Comparison of ENCODE assay signal across 1 cellular context in genomic region chr10:114044251-114045070, GRCh38.
A peak's percentile ranks its signal among the peaks of the same experiment; 100 is the strongest.
TF ChIP-seq lines count a peak whose summit lies in the region.

No MANE protein-coding gene starts in this region.

TF ChIP-seq in WTC11, 78 proteins besides CTCF, POLR2A, EP300 and RAD21 (continued from another document and continues in another):
- no peak for TF ChIP-seq E2F1 (CRISPR knock-in tag; IDR thresholded peaks at IDR 0.05)
- no peak for TF ChIP-seq ATF2 (CRISPR knock-in tag; IDR thresholded peaks at IDR 0.05; ENCODE audit: borderline replicate concordance, low read depth)
- TF ChIP-seq RELA (CRISPR knock-in tag; IDR thresholded peaks at IDR 0.05; ENCODE audit: borderline replicate concordance) = peak; percentile 78; the same call in 1 of the 2 replicates
- peak; percentile 71 for TF ChIP-seq ZNF281 (CRISPR knock-in tag; IDR thresholded peaks at IDR 0.05)
- no peak for TF ChIP-seq RORB (CRISPR knock-in tag; IDR thresholded peaks at IDR 0.05)
- no peak for TF ChIP-seq JAZF1 (CRISPR knock-in tag; IDR thresholded peaks at IDR 0.05)
- no peak for TF ChIP-seq CREM (CRISPR knock-in tag; IDR thresholded peaks at IDR 0.05)
- TF ChIP-seq GRHL2 (CRISPR knock-in tag; IDR thresholded peaks at IDR 0.05; ENCODE audit: insufficient replicate concordance, severe bottlenecking) = no peak
- TF ChIP-seq STAT6 (CRISPR knock-in tag; conservative IDR thresholded peaks at IDR 0.05; ENCODE audit: low read depth) = no peak
- 0 out of 2 replicates have a peak, but pooled peaks have one; percentile 50 for TF ChIP-seq ZNF532 (CRISPR knock-in tag; IDR thresholded peaks at IDR 0.05; ENCODE audit: borderline replicate concordance)
- TF ChIP-seq ZNF512 (CRISPR knock-in tag; IDR thresholded peaks at IDR 0.05; ENCODE audit: borderline replicate concordance) = no peak
- TF ChIP-seq ZNF425 (CRISPR knock-in tag; conservative IDR thresholded peaks at IDR 0.05) = no peak
- TF ChIP-seq ZSCAN18 (CRISPR knock-in tag; IDR thresholded peaks at IDR 0.05) = no peak
- TF ChIP-seq PREB (CRISPR knock-in tag; IDR thresholded peaks at IDR 0.05; ENCODE audit: borderline replicate concordance) = no peak
- peak; percentile 80 for TF ChIP-seq ARID4B (CRISPR knock-in tag; IDR thresholded peaks at IDR 0.05; ENCODE audit: borderline replicate concordance)
- peak; percentile 69; the same call in 1 of the 2 replicates for TF ChIP-seq ZBTB21 (CRISPR knock-in tag; IDR thresholded peaks at IDR 0.05; ENCODE audit: borderline replicate concordance)
- no peak for TF ChIP-seq USF1 (CRISPR knock-in tag; IDR thresholded peaks at IDR 0.05)
- no peak for TF ChIP-seq ELF4 (CRISPR knock-in tag; IDR thresholded peaks at IDR 0.05; ENCODE audit: low read depth)
- TF ChIP-seq NFYB (CRISPR knock-in tag; conservative IDR thresholded peaks at IDR 0.05; ENCODE audit: low read depth) = no peak
- no peak for TF ChIP-seq CBFB (CRISPR knock-in tag; IDR thresholded peaks at IDR 0.05; ENCODE audit: low read depth)
- no peak for TF ChIP-seq ATF1 (CRISPR knock-in tag; IDR thresholded peaks at IDR 0.05)
- TF ChIP-seq FOXJ3 (CRISPR knock-in tag; IDR thresholded peaks at IDR 0.05; ENCODE audit: borderline replicate concordance) = no peak
- TF ChIP-seq NR3C1 (CRISPR knock-in tag; conservative IDR thresholded peaks at IDR 0.05; ENCODE audit: low read depth) = no peak
- TF ChIP-seq OVOL2 (CRISPR knock-in tag; IDR thresholded peaks at IDR 0.05; ENCODE audit: borderline replicate concordance) = no peak
- TF ChIP-seq ZNF121 (CRISPR knock-in tag; IDR thresholded peaks at IDR 0.05) = no peak
- TF ChIP-seq FOXK1 (CRISPR knock-in tag; IDR thresholded peaks at IDR 0.05) = peak; percentile 83; the same call in 1 of the 2 replicates
